In the genomic region with DNA sequence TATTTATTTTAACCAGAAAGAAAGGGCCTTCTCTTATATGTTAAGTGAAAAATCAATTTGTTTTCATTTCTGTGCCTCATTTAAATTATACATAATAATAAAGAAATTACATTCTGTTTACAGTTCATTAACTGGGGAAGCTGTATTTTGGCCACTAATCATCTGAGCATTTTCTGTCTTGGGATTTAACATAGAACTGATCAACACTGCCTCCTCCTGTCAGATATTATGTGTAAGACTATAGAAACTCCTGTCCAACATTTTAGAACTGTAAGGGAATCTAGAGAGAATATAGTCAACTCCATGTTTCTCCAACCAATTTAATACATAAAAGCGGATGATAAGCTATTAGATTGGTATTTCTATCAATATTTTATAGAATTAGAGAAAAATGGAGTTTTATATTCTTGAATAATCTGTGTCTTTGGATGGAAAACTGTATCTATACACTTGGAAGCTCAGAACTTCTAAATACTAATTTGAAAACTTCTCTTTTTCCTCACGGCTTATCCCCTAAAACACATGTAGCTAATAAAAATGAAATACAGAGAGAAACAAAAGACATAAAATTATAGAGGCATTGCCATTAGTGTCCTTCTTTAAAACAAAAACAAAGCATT, we compare ENCODE assay signal across 8 cellular contexts. TPM values are rescaled to one million over a fixed set of nuclear protein-coding genes. Genes with fewer than 3 reads are reported as not detected.
DNase-seq lines count a peak whose midpoint lies in the region; ATAC-seq and TF ChIP-seq lines count a peak whose summit lies in the region.

No MANE protein-coding gene starts in this region.

- H3K36me3 Mint-ChIP-seq in WTC11: no peaks in the 10 kb centered on the region

- no peak for TF ChIP-seq CTCF in WTC11 (IDR thresholded peaks at IDR 0.05)

- peak; percentile 32 for DNase-seq in COLO829 (ENCODE audit: low spot score)
- peak; percentile 65 for DNase-seq in HT-29 (ENCODE audit: low spot score)
- DNase-seq in WTC11 (ENCODE audit: low spot score): no peak
- DNase-seq in left kidney (ENCODE audit: low read depth, low spot score): peak; percentile 62
- no peak for DNase-seq in NCI-H1417 treated with DMSO at 0.1 percent for 48 hours (lab: John Stamatoyannopoulos, UW)
- no peak for DNase-seq in KBM-7

- no peak overlapping the region for H3K27ac Mint-ChIP-seq in WTC11

- H3K4me3 Mint-ChIP-seq in WTC11: no peak overlapping the region

- H3K27me3 Mint-ChIP-seq in WTC11 (ENCODE audit: low read depth): no peaks in the 10 kb centered on the region; the same call in 1 of the 2 replicates

- no peaks in the 10 kb centered on the region for H3K9me3 Mint-ChIP-seq in WTC11

- POLR2A ChIA-PET in WTC11 (lab: Charles Lee): no interaction called here

- H3K4me1 Mint-ChIP-seq in WTC11: peaks cover under 1% of the 10 kb centered on the region; the same call in 1 of the 2 replicates

- CTCF ChIA-PET in WTC11 (lab: Charles Lee): interaction anchor here (0.6 to 8.4 kb wide), 11 partner anchors 9 to 512 kb away, joined by 3 to 140 read pairs (median 4); no protein-coding TSS in a partner anchor

- in situ Hi-C loops in KBM-7 (cut with MboI; ENCODE audit: low pct_unique_long_range_greater_than_20kb, low sequenced_read_pairs): loop anchor here (25.0 kb wide), 1 partner anchor 172 kb away; no protein-coding TSS in a partner anchor

- peak; percentile 53 for ATAC-seq in WTC11
- no peak for ATAC-seq in GM19023 (IDR thresholded peaks at IDR 0.05; ENCODE audit: unreplicated experiment)
- ATAC-seq in GM19035 (IDR thresholded peaks at IDR 0.05; ENCODE audit: unreplicated experiment): no peak

TF ChIP-seq in WTC11, 78 proteins besides CTCF, POLR2A, EP300 and RAD21:
- TF ChIP-seq FOXK1 (CRISPR knock-in tag; IDR thresholded peaks at IDR 0.05) (no peak), ZNF138 (CRISPR knock-in tag; conservative IDR thresholded peaks at IDR 0.05) (no peak)
- TF ChIP-seq, protein P1, sequence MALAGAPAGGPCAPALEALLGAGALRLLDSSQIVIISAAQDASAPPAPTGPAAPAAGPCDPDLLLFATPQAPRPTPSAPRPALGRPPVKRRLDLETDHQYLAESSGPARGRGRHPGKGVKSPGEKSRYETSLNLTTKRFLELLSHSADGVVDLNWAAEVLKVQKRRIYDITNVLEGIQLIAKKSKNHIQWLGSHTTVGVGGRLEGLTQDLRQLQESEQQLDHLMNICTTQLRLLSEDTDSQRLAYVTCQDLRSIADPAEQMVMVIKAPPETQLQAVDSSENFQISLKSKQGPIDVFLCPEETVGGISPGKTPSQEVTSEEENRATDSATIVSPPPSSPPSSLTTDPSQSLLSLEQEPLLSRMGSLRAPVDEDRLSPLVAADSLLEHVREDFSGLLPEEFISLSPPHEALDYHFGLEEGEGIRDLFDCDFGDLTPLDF (CRISPR knock-in tag; IDR thresholded peaks at IDR 0.05): no peak
- TF ChIP-seq, protein P2, sequence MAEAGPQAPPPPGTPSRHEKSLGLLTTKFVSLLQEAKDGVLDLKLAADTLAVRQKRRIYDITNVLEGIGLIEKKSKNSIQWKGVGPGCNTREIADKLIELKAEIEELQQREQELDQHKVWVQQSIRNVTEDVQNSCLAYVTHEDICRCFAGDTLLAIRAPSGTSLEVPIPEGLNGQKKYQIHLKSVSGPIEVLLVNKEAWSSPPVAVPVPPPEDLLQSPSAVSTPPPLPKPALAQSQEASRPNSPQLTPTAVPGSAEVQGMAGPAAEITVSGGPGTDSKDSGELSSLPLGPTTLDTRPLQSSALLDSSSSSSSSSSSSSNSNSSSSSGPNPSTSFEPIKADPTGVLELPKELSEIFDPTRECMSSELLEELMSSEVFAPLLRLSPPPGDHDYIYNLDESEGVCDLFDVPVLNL (CRISPR knock-in tag; IDR thresholded peaks at IDR 0.05; ENCODE audit: borderline replicate concordance, low read depth): no peak
- TF ChIP-seq, protein P3, sequence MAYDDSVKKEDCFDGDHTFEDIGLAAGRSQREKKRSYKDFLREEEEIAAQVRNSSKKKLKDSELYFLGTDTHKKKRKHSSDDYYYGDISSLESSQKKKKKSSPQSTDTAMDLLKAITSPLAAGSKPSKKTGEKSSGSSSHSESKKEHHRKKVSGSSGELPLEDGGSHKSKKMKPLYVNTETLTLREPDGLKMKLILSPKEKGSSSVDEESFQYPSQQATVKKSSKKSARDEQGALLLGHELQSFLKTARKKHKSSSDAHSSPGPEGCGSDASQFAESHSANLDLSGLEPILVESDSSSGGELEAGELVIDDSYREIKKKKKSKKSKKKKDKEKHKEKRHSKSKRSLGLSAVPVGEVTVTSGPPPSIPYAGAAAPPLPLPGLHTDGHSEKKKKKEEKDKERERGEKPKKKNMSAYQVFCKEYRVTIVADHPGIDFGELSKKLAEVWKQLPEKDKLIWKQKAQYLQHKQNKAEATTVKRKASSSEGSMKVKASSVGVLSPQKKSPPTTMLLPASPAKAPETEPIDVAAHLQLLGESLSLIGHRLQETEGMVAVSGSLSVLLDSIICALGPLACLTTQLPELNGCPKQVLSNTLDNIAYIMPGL (CRISPR knock-in tag; IDR thresholded peaks at IDR 0.05): no peak
- TF ChIP-seq, protein P4, sequence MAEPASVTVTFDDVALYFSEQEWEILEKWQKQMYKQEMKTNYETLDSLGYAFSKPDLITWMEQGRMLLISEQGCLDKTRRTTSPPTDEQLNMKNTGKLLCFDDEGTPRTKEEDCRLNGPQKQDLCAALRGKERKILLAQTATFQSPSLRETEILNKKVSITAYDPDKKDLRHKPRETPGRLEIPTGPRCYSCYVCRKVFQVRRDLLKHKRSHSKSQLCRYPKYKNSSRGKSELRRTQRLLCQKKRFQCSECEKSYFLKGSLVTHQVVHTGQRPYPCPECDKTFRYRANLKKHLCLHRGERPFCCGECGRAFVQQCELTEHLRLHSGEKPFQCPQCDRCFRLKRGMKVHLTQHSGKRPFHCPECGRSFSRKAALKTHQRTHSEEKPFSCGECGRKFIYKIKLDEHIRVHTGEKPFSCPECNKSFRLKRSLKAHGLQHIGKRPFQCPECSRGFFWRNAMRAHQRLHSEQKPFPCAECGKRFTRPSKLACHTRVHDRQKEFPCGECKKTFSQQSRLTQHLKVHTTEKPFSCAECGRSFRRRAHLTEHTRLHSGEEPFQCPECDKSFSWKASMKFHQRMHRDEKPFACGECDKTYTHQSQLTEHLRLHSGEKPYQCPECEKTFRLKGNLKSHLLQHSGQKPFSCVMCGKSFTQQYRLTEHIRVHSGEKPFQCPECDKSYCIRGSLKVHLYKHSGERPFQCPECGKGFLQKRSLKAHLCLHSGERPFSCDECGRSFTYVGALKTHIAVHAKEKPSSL (CRISPR knock-in tag; conservative IDR thresholded peaks at IDR 0.05): no peak
- TF ChIP-seq, protein P5, sequence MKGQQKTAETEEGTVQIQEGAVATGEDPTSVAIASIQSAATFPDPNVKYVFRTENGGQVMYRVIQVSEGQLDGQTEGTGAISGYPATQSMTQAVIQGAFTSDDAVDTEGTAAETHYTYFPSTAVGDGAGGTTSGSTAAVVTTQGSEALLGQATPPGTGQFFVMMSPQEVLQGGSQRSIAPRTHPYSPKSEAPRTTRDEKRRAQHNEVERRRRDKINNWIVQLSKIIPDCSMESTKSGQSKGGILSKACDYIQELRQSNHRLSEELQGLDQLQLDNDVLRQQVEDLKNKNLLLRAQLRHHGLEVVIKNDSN (CRISPR knock-in tag; IDR thresholded peaks at IDR 0.05): no peak

RNA-seq across cellular contexts. Expression of a gene that starts 33.0 kb away (rescaled TPM):
- total RNA-seq in HT-29 (2014; rRNA removed; shearing (Covaris generic)): 0.39 and 0.61 TPM in 2 replicates
- total RNA-seq in WTC11 (2021): 0.33 to 0.98 TPM (median 0.39 TPM) in 3 replicates

Comparison
In these comparisons a context has a peak if more than half of its experiments do, and no peak if none do; other contexts are left out.
1. DNase-seq: peak in COLO829 (single experiment), HT-29 (single experiment) and left kidney (single experiment); none in WTC11 (single experiment), NCI-H1417 treated with DMSO at 0.1 percent for 48 hours (single experiment) and KBM-7 (single experiment).